1 cellular context compared by ENCODE assay signal in genomic region chr13:41502676-41503075, GRCh38.
TF ChIP-seq lines count a peak whose summit lies in the region.

No MANE protein-coding gene starts in this region.

TF ChIP-seq in GM23338, 12 proteins besides CTCF, POLR2A, EP300 and RAD21 (continued from another document):
- TF ChIP-seq ETS1 (IDR thresholded peaks at IDR 0.05) (no peak), EZH2phosphoT487 (IDR thresholded peaks at IDR 0.05; ENCODE audit: unreplicated experiment) (no peak), JUNB (IDR thresholded peaks at IDR 0.05; ENCODE audit: unreplicated experiment) (no peak), EZH2 (IDR thresholded peaks at IDR 0.05; ENCODE audit: low read depth, unreplicated experiment) (no peak), NANOG (IDR thresholded peaks at IDR 0.05; ENCODE audit: borderline replicate concordance) (no peak), STAT1 (IDR thresholded peaks at IDR 0.05; ENCODE audit: unreplicated experiment) (no peak)
TF ChIP-seq in GM23338: peak in this region for 0.
